11 cellular contexts compared by ENCODE assay signal in genomic region chr10:79488303-79488702, GRCh38. TPM values are rescaled to one million over a fixed set of nuclear protein-coding genes. Genes with fewer than 3 reads are reported as not detected.
DNase-seq lines count a peak whose midpoint lies in the region; ATAC-seq and TF ChIP-seq lines count a peak whose summit lies in the region.
"Had no signal": no experiment of that assay in that cellular context is flagged by ENCODE, and none has a peak within 500 bp of the region (broad histone marks: within the 10 kb centered on the region; RNA-seq: fewer than 3 reads in every experiment).

No MANE protein-coding gene starts in this region.

- H3K4me3 ChIP-seq in colonic mucosa, result no peak overlapping the region
- no peak overlapping the region for H3K4me3 ChIP-seq in tibial artery

- H3K27ac Mint-ChIP-seq in stimulated activated memory B cell treated with anti-CD40 and anti-IgM and Interleukin-4, amounts not matched to agents 10 μg/mL and 1 μg/mL and 100 μg/mL, for 72 hours, result no peak overlapping the region
- H3K27ac Mint-ChIP-seq: dendritic cell treated with granulocyte-macrophage colony-stimulating factor and Interleukin-4, amounts not matched to agents 40 ng/mL and 50 ng/mL, for 4 days; WTC11 had no signal

- intact Hi-C loops in colonic mucosa (cut with DNase I) (no loop called here), tibial artery (cut with DNase I; ENCODE audit: low total_unique reads) (no loop called here)

- no peak for ATAC-seq in left lobe of liver
- no peak for ATAC-seq in GM18519 (IDR thresholded peaks at IDR 0.05; ENCODE audit: low FRiP score, unreplicated experiment)
- no peak for ATAC-seq in stimulated activated memory B cell treated with anti-CD40 and anti-IgM and Interleukin-4, amounts not matched to agents 10 μg/mL and 1 μg/mL and 100 μg/mL, for 72 hours

- peaks cover 8% of the 10 kb centered on the region for H3K4me1 Mint-ChIP-seq in stimulated activated memory B cell treated with anti-CD40 and anti-IgM and Interleukin-4, amounts not matched to agents 10 μg/mL and 1 μg/mL and 100 μg/mL, for 72 hours

- H3K27me3 Mint-ChIP-seq in stimulated activated memory B cell treated with anti-CD40 and anti-IgM and Interleukin-4, amounts not matched to agents 10 μg/mL and 1 μg/mL and 100 μg/mL, for 72 hours, result no peaks in the 10 kb centered on the region

- TF ChIP-seq CTCF in colonic mucosa (IDR thresholded peaks at IDR 0.05), result no peak
- no peak for TF ChIP-seq CTCF in tibial artery (IDR thresholded peaks at IDR 0.05)

- no peaks in the 10 kb centered on the region for H3K27me3 ChIP-seq in colonic mucosa
- no peaks in the 10 kb centered on the region for H3K27me3 ChIP-seq in tibial artery

- no peaks in the 10 kb centered on the region for H3K9me3 ChIP-seq in colonic mucosa
- H3K9me3 ChIP-seq in tibial artery, result no peaks in the 10 kb centered on the region

- DNase-seq in HT-29 (ENCODE audit: low spot score), result peak; percentile 5
- DNase-seq in colonic mucosa, result peak; percentile 49
- peak; percentile 31 for DNase-seq in left lobe of liver (ENCODE audit: low spot score)
- peak; percentile 89 to 91 for DNase-seq in tibial artery
- DNase-seq in NCI-H345 treated with DMSO at 0.1 percent for 48 hours (lab: John Stamatoyannopoulos, UW; ENCODE audit: unreplicated experiment), result no peak
- no peak for DNase-seq in stimulated activated CD4-positive, alpha-beta T cell treated with anti-CD3 and anti-CD28 coated beads, Interleukin-4, amount 100 ng/mL, for 1 hour

- no peaks in the 10 kb centered on the region for H3K36me3 ChIP-seq in colonic mucosa
- H3K36me3 ChIP-seq in tibial artery, result no peaks in the 10 kb centered on the region

- no peaks in the 10 kb centered on the region for H3K36me3 Mint-ChIP-seq in stimulated activated memory B cell treated with anti-CD40 and anti-IgM and Interleukin-4, amounts not matched to agents 10 μg/mL and 1 μg/mL and 100 μg/mL, for 72 hours
- H3K36me3 Mint-ChIP-seq: WTC11 had no signal

- H3K9me3 Mint-ChIP-seq in stimulated activated memory B cell treated with anti-CD40 and anti-IgM and Interleukin-4, amounts not matched to agents 10 μg/mL and 1 μg/mL and 100 μg/mL, for 72 hours, result no peaks in the 10 kb centered on the region
- H3K9me3 Mint-ChIP-seq: dendritic cell treated with granulocyte-macrophage colony-stimulating factor and Interleukin-4, amounts not matched to agents 40 ng/mL and 50 ng/mL, for 4 days; WTC11 had no signal

- H3K27ac ChIP-seq in colonic mucosa (peak overlapping the region; percentile 39), tibial artery (peak overlapping the region; percentile 54 to 73)
- H3K27ac ChIP-seq: parathyroid adenoma had no signal

- H3K9ac ChIP-seq in colonic mucosa (ENCODE audit: low read depth in 2 of 2, low read length in 2 of 2), result no peak overlapping the region
- H3K9ac ChIP-seq: parathyroid adenoma had no signal

- H3K4me3 Mint-ChIP-seq in stimulated activated memory B cell treated with anti-CD40 and anti-IgM and Interleukin-4, amounts not matched to agents 10 μg/mL and 1 μg/mL and 100 μg/mL, for 72 hours, result no peak overlapping the region
- H3K4me3 Mint-ChIP-seq: dendritic cell treated with granulocyte-macrophage colony-stimulating factor and Interleukin-4, amounts not matched to agents 40 ng/mL and 50 ng/mL, for 4 days; WTC11 had no signal

- no peaks in the 10 kb centered on the region for H3K4me1 ChIP-seq in colonic mucosa
- H3K4me1 ChIP-seq in tibial artery, result peaks cover 0 to 33% (median 23%) of the 10 kb centered on the region in 4 donors
- H3K4me1 ChIP-seq: parathyroid adenoma had no signal

RNA-seq across cellular contexts. Expression of gene EIF5AL1, which starts 24.0 kb away (rescaled TPM):
- total RNA-seq in HT-29 (2014; rRNA removed; shearing (Covaris generic)), result 0.53 and 0.81 TPM in 2 replicates
- 1 to 10 TPM in 1 of 2 donors, under 1 TPM in 1; 0.19 to 1.6 TPM for total RNA-seq in colonic mucosa
- total RNA-seq in left lobe of liver, result 0.48 TPM

RNA-seq across cellular contexts. Expression of gene ZCCHC24, which starts 42.9 kb away (rescaled TPM):
- total RNA-seq in HT-29 (2014; rRNA removed; shearing (Covaris generic)), result 0.10 TPM in 1 of 2 replicates, not detected in the other
- total RNA-seq in colonic mucosa, result 10 to 100 TPM in 1 of 2 donors, 1 to 10 TPM in 1; 4.6 to 19.1 TPM
- total RNA-seq in left lobe of liver, result 30.5 TPM

Comparison
In these comparisons a context has a peak if more than half of its experiments do, and no peak if none do; other contexts are left out.
1. DNase-seq: peak in HT-29 (single experiment), colonic mucosa (single experiment), left lobe of liver (single experiment) and tibial artery (2 of 2); none in NCI-H345 treated with DMSO at 0.1 percent for 48 hours (single experiment) and stimulated activated CD4-positive, alpha-beta T cell treated with anti-CD3 and anti-CD28 coated beads, Interleukin-4, amount 100 ng/mL, for 1 hour (single experiment).